In genomic region chr1:2255420-2256369, GRCh38 we compare ENCODE assay signal across 8 cellular contexts. TPM values are rescaled to one million over a fixed set of nuclear protein-coding genes. Genes with fewer than 3 reads are reported as not detected.
DNase-seq lines count a peak whose midpoint lies in the region; ATAC-seq, FAIRE-seq and TF ChIP-seq lines count a peak whose summit lies in the region.

No MANE protein-coding gene starts in this region.

- H3K4me3 ChIP-seq in SJSA1 (no peak overlapping the region), left ventricle myocardium inferior (no peak overlapping the region), WERI-Rb-1 (ENCODE audit: low read depth, low read length) (no peak overlapping the region)

- ATAC-seq in HG03139 (IDR thresholded peaks at IDR 0.05; ENCODE audit: unreplicated experiment) = peak; percentile 46

- H3K27me3 ChIP-seq in SJSA1 (replicated peaks) (no peaks in the 10 kb centered on the region), left ventricle myocardium inferior (ENCODE audit: low read depth) (no peaks in the 10 kb centered on the region), WERI-Rb-1 (ENCODE audit: insufficient read depth, low read depth, severe bottlenecking) (no peaks in the 10 kb centered on the region)

- H3K27ac ChIP-seq in SJSA1 = peak overlapping the region; percentile 54
- H3K27ac ChIP-seq in left ventricle myocardium inferior (replicated peaks) = peak overlapping the region; percentile 82
- H3K27ac ChIP-seq in WERI-Rb-1 = no peak overlapping the region

- intact Hi-C loops in left ventricle myocardium inferior (cut with micrococcal nuclease) = no loop called here

- no peak for FAIRE-seq in frontal cortex (lab: Jason Lieb, UNC)

- peaks cover 15% of the 10 kb centered on the region for H3K4me1 ChIP-seq in SJSA1 (replicated peaks)
- H3K4me1 ChIP-seq in left ventricle myocardium inferior = peaks cover 98% of the 10 kb centered on the region

- H3K36me3 ChIP-seq in SJSA1 (peaks cover 21% of the 10 kb centered on the region), left ventricle myocardium inferior (no peaks in the 10 kb centered on the region), WERI-Rb-1 (peaks cover 10% of the 10 kb centered on the region)

- DNase-seq in GDM1 (lab: John Stamatoyannopoulos, UW) (peak; percentile 74), SJSA1 (ENCODE audit: low read depth in 1 of 2, low spot score in 2 of 2) (peak; percentile 64 to 69), left ventricle myocardium inferior (no peak), WERI-Rb-1 (no peak), frontal cortex (ENCODE audit: low spot score in 2 of 2) (no peak)
- peak; percentile 58 for DNase-seq in activated T-helper 9 cell treated with anti-CD3 and anti-CD28 coated beads, Interleukin-2, amount 50 U/mL, for 16 hours (ENCODE audit: low read depth)
- DNase-seq in stimulated activated CD4-positive, alpha-beta T cell treated with anti-CD3 and anti-CD28 coated beads, TNF-alpha, amount 100 ng/mL, for 1 hour (ENCODE audit: low read depth in 3 of 3, low spot score in 1 of 3) = peak in 2 of 3 donors; percentile 48 to 58

- H3K9me3 ChIP-seq in SJSA1 (replicated peaks) (peaks cover 4% of the 10 kb centered on the region; the same call in 1 of the 2 replicates), left ventricle myocardium inferior (replicated peaks) (peaks cover 16% of the 10 kb centered on the region), WERI-Rb-1 (ENCODE audit: severe bottlenecking) (peaks cover 2% of the 10 kb centered on the region)

- TF ChIP-seq CTCF in left ventricle myocardium inferior (IDR thresholded peaks at IDR 0.05; ENCODE audit: borderline replicate concordance) = no peak
- TF ChIP-seq CTCF in WERI-Rb-1 (IDR thresholded peaks at IDR 0.05; ENCODE audit: low read depth, low read length) = no peak

RNA-seq across cellular contexts. Expression of gene SKI, which starts 27.6 kb away (rescaled TPM):
- total RNA-seq in SJSA1 (2014; rRNA removed; shearing (Covaris generic)) = 9.6 and 24.3 TPM in 2 replicates
- total RNA-seq in left ventricle myocardium inferior (37.9 TPM), frontal cortex (15.5 TPM)

Comparison
In these comparisons a context has a peak if more than half of its experiments do, and no peak if none do; other contexts are left out.
1. DNase-seq: peak in GDM1 (single experiment), SJSA1 (2 of 2), activated T-helper 9 cell treated with anti-CD3 and anti-CD28 coated beads, Interleukin-2, amount 50 U/mL, for 16 hours (single experiment) and stimulated activated CD4-positive, alpha-beta T cell treated with anti-CD3 and anti-CD28 coated beads, TNF-alpha, amount 100 ng/mL, for 1 hour (2 of 3); none in left ventricle myocardium inferior (single experiment), WERI-Rb-1 (single experiment) and frontal cortex (0 of 2).